ENCODE assay signal across 8 cellular contexts in genomic region chr10:12484945-12485805, GRCh38.
DNase-seq lines count a peak whose midpoint lies in the region; ATAC-seq, FAIRE-seq and TF ChIP-seq lines count a peak whose summit lies in the region.

No MANE protein-coding gene starts in this region.

- WGBS in HepG2 (ENCODE audit: low lambda C conversion rate) = 54% methylated on average over 26 of the region's 26 CpGs
- WGBS in aorta, 2 donors = 6 to 13% methylated on average over 26 of the region's 26 CpGs

- 0 out of 2 replicates have a peak, but pooled peaks have one; percentile 14 for TF ChIP-seq RAD21 in HepG2 (CRISPR knock-in tag; IDR thresholded peaks at IDR 0.05)

- in situ Hi-C loops in HepG2 (cut with HindIII; ENCODE audit: extremely low pct_ligation_motif_present, low pct_unique_long_range_greater_than_20kb) = no loop called here

- H3K4me3 ChIP-seq in GM12865 (ENCODE audit: low read depth, low read length) (peak overlapping the region; percentile 58), HepG2 (replicated peaks in 1 of 3; ENCODE audit: insufficient read depth in 1 of 3, low read depth in 2 of 3, low read length in 3 of 3) (no peak overlapping the region), aorta (ENCODE audit: low read length in 2 of 2) (no peak overlapping the region)

- no peak overlapping the region for H3K27ac ChIP-seq in HepG2 (ENCODE audit: extremely low read length, insufficient read depth, low read length)
- peak overlapping the region; percentile 46 to 76 for H3K27ac ChIP-seq in aorta (ENCODE audit: low read depth in 1 of 2, low read length in 2 of 2)

- H3K4me1 ChIP-seq in HepG2 (ENCODE audit: insufficient read depth, low read length) (no peaks in the 10 kb centered on the region), aorta (ENCODE audit: control insufficient read depth in 1 of 2, insufficient read depth in 2 of 2, low read length in 2 of 2) (peaks cover 0 to 2% of the 10 kb centered on the region in 2 donors)

- intact Hi-C loops in HepG2 (cut with micrococcal nuclease; ENCODE audit: unreplicated experiment) = no loop called here
- intact Hi-C loops in aorta (cut with DNase I) = loop anchor here in 1 of 2 donors (5.0 to 10.0 kb wide), 2 partner anchors 93 to 220 kb away; no protein-coding TSS in a partner anchor

- peak; percentile 89 for ATAC-seq in GM21529 (IDR thresholded peaks at IDR 0.05; ENCODE audit: unreplicated experiment)
- peak; percentile 89 for ATAC-seq in HepG2
- ATAC-seq in aorta (ENCODE audit: low FRiP score) = peak; percentile 83
- ATAC-seq in GM19324 (IDR thresholded peaks at IDR 0.05; ENCODE audit: low FRiP score, unreplicated experiment) = no peak

- H3K27me3 ChIP-seq in HepG2 (ENCODE audit: control insufficient read depth in 1 of 2, insufficient read depth in 2 of 2, low read length in 2 of 2) (no peaks in the 10 kb centered on the region; a peak in 1 of 5 replicates), aorta (ENCODE audit: control insufficient read depth in 1 of 2, insufficient read depth in 2 of 2, low read length in 1 of 2) (no peaks in the 10 kb centered on the region)

- CTCF ChIA-PET in HepG2 (lab: Yijun Ruan, JAX; ENCODE audit: low intra/inter-chr PET ratio, low total read pairs) = no interaction called here

- no peaks in the 10 kb centered on the region for H3K9me3 ChIP-seq in HepG2 (ENCODE audit: low read length)
- no peaks in the 10 kb centered on the region for H3K9me3 ChIP-seq in aorta (ENCODE audit: control insufficient read depth, low read length)

- H2AFZ ChIP-seq in HepG2 (ENCODE audit: low read length) = no peak overlapping the region

- peak; percentile 61 for TF ChIP-seq CTCF in GM12865 (IDR thresholded peaks at IDR 0.05; ENCODE audit: insufficient read depth, low read depth, low read length, missing control alignments)
- TF ChIP-seq CTCF in HepG2 (CRISPR knock-in tag; IDR thresholded peaks at IDR 0.05) = peak; percentile 67

- DNase-seq in GM12865 (ENCODE audit: low read depth) (peak; percentile 91), NAMALWA (ENCODE audit: low spot score) (peak; percentile 95), activated T-helper 1 cell treated with Interleukin-2 at 50 U/mL for 16 hours (ENCODE audit: low read depth) (peak; percentile 5), HepG2 (ENCODE audit: low spot score) (peak; percentile 13), aorta (peak; percentile 76 to 84), HK-2 (ENCODE audit: unreplicated experiment) (no peak)

- H3K79me2 ChIP-seq in HepG2 (ENCODE audit: insufficient read depth, low read length) = no peaks in the 10 kb centered on the region

- H3K36me3 ChIP-seq in HepG2 (replicated peaks in 1 of 2; ENCODE audit: control insufficient read depth in 1 of 2, insufficient read depth in 2 of 2, low read length in 2 of 2) (no peaks in the 10 kb centered on the region), aorta (ENCODE audit: control insufficient read depth in 1 of 2, insufficient read depth in 2 of 2, low read length in 1 of 2) (no peaks in the 10 kb centered on the region)

- no peak for TF ChIP-seq POLR2A in HepG2 (IDR thresholded peaks at IDR 0.05; ENCODE audit: insufficient read depth in 1 of 2, low read depth in 2 of 2, low read length in 2 of 2)

- POLR2A ChIA-PET in HepG2 (lab: Yijun Ruan, JAX) = no interaction called here

- no peak for FAIRE-seq in HepG2 (lab: Jason Lieb, UNC)

- TF ChIP-seq EP300 in HepG2 (IDR thresholded peaks at IDR 0.05; ENCODE audit: low read depth in 2 of 2, low read length in 2 of 2) (no peak), HepG2 (CRISPR knock-in tag; IDR thresholded peaks at IDR 0.05; ENCODE audit: borderline replicate concordance) (no peak)

- no peaks in the 10 kb centered on the region for H4K20me1 ChIP-seq in HepG2 (ENCODE audit: insufficient read depth, low read length)

- no peak overlapping the region for H3K9ac ChIP-seq in HepG2 (ENCODE audit: insufficient read depth, low read depth, low read length)

- H3K4me2 ChIP-seq in HepG2 (ENCODE audit: low read depth, low read length) = no peak overlapping the region

- BruUV-seq in HepG2 (replicated peaks; lab: Mats Ljungman, UMichigan) = no TSS peak

TF ChIP-seq in HepG2, 621 proteins besides CTCF, POLR2A, EP300 and RAD21:
- TF ChIP-seq ZSCAN5A (CRISPR knock-in tag; IDR thresholded peaks at IDR 0.05; ENCODE audit: borderline replicate concordance) (no peak), STAG1 (CRISPR knock-in tag; IDR thresholded peaks at IDR 0.05) (peak; percentile 63)
TF ChIP-seq in HepG2: peak in this region for 1.
